In the genomic region with DNA sequence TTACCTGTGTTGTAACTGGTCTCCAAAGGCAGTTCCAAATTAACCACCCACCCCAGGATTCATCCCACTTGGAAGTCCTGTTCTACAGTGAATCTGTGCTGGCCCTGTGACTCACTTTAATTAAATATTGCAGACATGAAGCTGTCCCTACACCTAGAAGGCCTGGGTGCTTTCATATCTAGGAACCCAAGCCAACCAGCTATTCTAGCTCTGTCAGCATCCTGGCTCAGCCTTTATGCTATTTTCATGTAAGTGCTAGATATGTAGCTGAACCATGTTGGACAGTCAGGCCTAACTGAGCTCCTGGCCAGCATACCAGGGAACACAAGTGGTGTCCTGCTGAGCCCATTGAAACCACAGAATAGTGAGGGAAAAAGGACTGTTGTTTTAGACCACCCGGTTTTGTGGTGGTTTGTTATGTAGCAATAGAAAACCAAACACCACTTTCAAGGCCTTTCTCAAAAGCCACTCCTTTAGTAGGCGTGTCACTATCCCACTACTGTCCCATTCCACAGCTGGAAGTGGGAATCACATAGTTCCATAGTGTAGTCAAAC, we compare ENCODE assay signal across 23 cellular contexts. TPM values are rescaled to one million over a fixed set of nuclear protein-coding genes. Genes with fewer than 3 reads are reported as not detected.
DNase-seq lines count a peak whose midpoint lies in the region; ATAC-seq and TF ChIP-seq lines count a peak whose summit lies in the region.
"Had no signal": no experiment of that assay in that cellular context is flagged by ENCODE, and none has a peak within 500 bp of the region (broad histone marks: within the 10 kb centered on the region; RNA-seq: fewer than 3 reads in every experiment).

No MANE protein-coding gene starts in this region.

- no peaks in the 10 kb centered on the region for H3K4me1 ChIP-seq in right atrium auricular region
- H3K4me1 ChIP-seq: HAP-1, Peyer's patch had no signal

- H3K27me3 ChIP-seq in right atrium auricular region: no peaks in the 10 kb centered on the region
- H3K27me3 ChIP-seq: Peyer's patch had no signal

- H3K27ac ChIP-seq in right atrium auricular region: no peak overlapping the region
- H3K27ac ChIP-seq: GM23248, Peyer's patch had no signal

- H3K4me3 ChIP-seq in right atrium auricular region: no peak overlapping the region
- H3K4me3 ChIP-seq in epithelial cell of esophagus (ENCODE audit: low read length): no peak overlapping the region
- H3K4me3 ChIP-seq: GM23248, HAP-1, Peyer's patch had no signal

- DNase-seq in Right ventricle myocardium superior: no peak
- no peak for DNase-seq in right atrium auricular region (ENCODE audit: low spot score)
- peak; percentile 47 for DNase-seq in epithelial cell of esophagus (ENCODE audit: low read depth)
- no peak for DNase-seq in left ventricle myocardium superior
- no peak for DNase-seq in NCI-H1417 (lab: John Stamatoyannopoulos, UW)
- no peak for DNase-seq in stimulated activated naive CD4-positive, alpha-beta T cell (lab: John Stamatoyannopoulos, UW)
- no peak for DNase-seq in NOMO-1 treated with DMSO at 0.1 percent for 48 hours (lab: John Stamatoyannopoulos, UW; ENCODE audit: unreplicated experiment)
- no peak for DNase-seq in left colon
- DNase-seq: 8988T, ACHN, Calu3, DND-41, GM23248, HFFc6, KBM-7, NCI-H1105 treated with DMSO at 0.1 percent for 48 hours, NCI-H1694, NCI-H2081, NCI-H2227 treated with DMSO at 0.1 percent for 48 hours, NCI-H526 treated with DMSO at 0.1 percent for 48 hours, Peyer's patch, SK-N-SH had no signal

- no peaks in the 10 kb centered on the region for H3K9me3 ChIP-seq in right atrium auricular region
- H3K9me3 ChIP-seq: HAP-1, Peyer's patch, SK-N-SH had no signal

- TF ChIP-seq CTCF in right atrium auricular region (IDR thresholded peaks at IDR 0.05) (no peak), epithelial cell of esophagus (IDR thresholded peaks at IDR 0.05; ENCODE audit: insufficient read depth, low read depth, low read length, missing control alignments) (no peak)

- ATAC-seq in Right ventricle myocardium superior (ENCODE audit: poor library complexity) (peak; percentile 89), left ventricle myocardium superior (peak; percentile 94), left colon (no peak)

- no peaks in the 10 kb centered on the region for H3K36me3 ChIP-seq in right atrium auricular region
- H3K36me3 ChIP-seq: HAP-1, Peyer's patch had no signal

- intact Hi-C loops in Right ventricle myocardium superior (cut with DNase I): no loop called here
- intact Hi-C loops in left ventricle myocardium superior (cut with micrococcal nuclease): no loop called here
- intact Hi-C loops in left colon (cut with DNase I, micrococcal nuclease): no loop called here

RNA-seq across cellular contexts. Expression of a gene that starts 30.3 kb away (rescaled TPM):
- total RNA-seq in Right ventricle myocardium superior (0.73 TPM), right atrium auricular region (1 to 10 TPM in 1 of 2 donors, under 1 TPM in 1; 0.30 to 1.6 TPM), left ventricle myocardium superior (1.4 TPM), left colon (1 to 10 TPM; 1.7 to 2.6 TPM)
